In the genomic region with DNA sequence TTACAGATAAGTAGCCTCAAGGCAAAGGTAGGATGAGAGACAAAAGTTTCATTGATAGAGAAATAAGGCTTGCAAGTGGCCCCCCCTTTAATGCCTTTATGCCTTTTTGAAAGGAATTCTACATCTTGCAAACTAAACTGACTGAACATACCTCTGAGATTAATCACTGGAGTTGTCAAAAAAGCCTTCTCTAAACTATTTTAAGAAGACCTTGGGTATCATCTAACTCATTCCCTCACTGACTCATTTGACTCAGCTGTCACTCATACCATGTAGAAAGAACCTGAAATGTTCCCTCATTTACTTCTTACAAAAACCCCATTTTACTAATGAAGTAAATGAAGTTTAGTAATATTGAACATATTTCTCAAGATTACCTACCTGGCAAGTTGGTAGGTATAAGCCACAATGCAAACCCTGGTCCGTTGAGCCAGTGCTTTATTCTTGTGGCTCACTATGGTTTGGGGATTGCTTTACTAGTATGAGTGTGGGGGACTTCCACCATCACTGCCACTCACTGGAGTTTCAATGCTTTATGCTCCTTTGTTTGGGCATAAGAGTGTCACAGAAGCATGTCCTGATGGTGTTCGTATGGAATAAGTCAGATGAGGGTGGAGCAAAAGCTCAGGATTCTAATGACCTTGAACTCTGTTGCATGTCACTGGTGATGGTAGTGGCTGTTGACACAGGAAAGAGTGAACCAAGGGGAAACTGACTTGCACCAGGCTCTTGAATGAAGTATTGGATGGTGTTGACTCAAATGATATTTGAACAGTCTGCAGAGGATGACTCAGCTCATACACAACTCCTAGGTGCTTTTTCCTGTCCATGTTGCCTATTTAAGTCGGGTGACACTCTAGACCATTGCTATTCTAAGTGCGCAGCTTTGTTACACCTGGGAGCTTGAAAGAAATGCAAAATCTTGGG, we compare ENCODE assay signal across 10 cellular contexts.
A peak's percentile ranks its signal among the peaks of the same experiment; 100 is the strongest.
DNase-seq lines count a peak whose midpoint lies in the region; ATAC-seq and FAIRE-seq lines count a peak whose summit lies in the region.
"Had no signal": no experiment of that assay in that cellular context is flagged by ENCODE, and none has a peak within 500 bp of the region (broad histone marks: within the 10 kb centered on the region; RNA-seq: fewer than 3 reads in every experiment).

No MANE protein-coding gene starts in this region.

- DNase-seq in activated CD4-positive, alpha-beta T cell treated with anti-CD3 and anti-CD28 coated beads, Interleukin-2, amount 10 ng/mL, durations not matched to agents 7 days and 5 days, result no peak
- DNase-seq in activated CD4-positive, alpha-beta T cell treated with anti-CD3 and anti-CD28 coated beads, Interleukin-2, amount 50 U/mL, for 4 hours, result no peak
- DNase-seq in RCC 7860 (ENCODE audit: low spot score) (peak; percentile 12), putamen (ENCODE audit: low spot score) (peak; percentile 57), NCI-H2171 treated with DMSO at 0.1 percent for 48 hours (lab: John Stamatoyannopoulos, UW) (no peak), SJCRH30 (no peak)
- no peak for DNase-seq in activated CD4-positive, CD25-positive, alpha-beta regulatory T cell treated with anti-CD3 and anti-CD28 coated beads, Interleukin-2, amount 50 U/mL, for 72 hours

- POLR2A ChIA-PET in activated CD4-positive, alpha-beta T cell treated with anti-CD3 and anti-CD28 coated beads, Interleukin-2, amount 10 ng/mL, durations not matched to agents 7 days and 5 days (lab: Charles Lee), result no interaction called here

- H3K4me3 ChIP-seq in SJCRH30, result no peak overlapping the region
- H3K4me3 ChIP-seq: BLaER1, PC-9 had no signal

- no peaks in the 10 kb centered on the region for H3K27me3 Mint-ChIP-seq in activated CD4-positive, alpha-beta T cell treated with anti-CD3 and anti-CD28 coated beads, Interleukin-2, amount 10 ng/mL, durations not matched to agents 7 days and 5 days

- H3K36me3 ChIP-seq in SJCRH30, result no peaks in the 10 kb centered on the region
- H3K36me3 ChIP-seq: BLaER1 had no signal

- H3K27ac ChIP-seq in SJCRH30, result no peak overlapping the region
- H3K27ac ChIP-seq: BLaER1, PC-9 had no signal

- H3K4me1 Mint-ChIP-seq in activated CD4-positive, alpha-beta T cell treated with anti-CD3 and anti-CD28 coated beads, Interleukin-2, amount 10 ng/mL, durations not matched to agents 7 days and 5 days, result peaks cover 8% of the 10 kb centered on the region

- no peaks in the 10 kb centered on the region for H3K9me3 ChIP-seq in SJCRH30 (replicated peaks)
- H3K9me3 ChIP-seq: BLaER1 had no signal

- H3K9me3 Mint-ChIP-seq in activated CD4-positive, alpha-beta T cell treated with anti-CD3 and anti-CD28 coated beads, Interleukin-2, amount 10 ng/mL, durations not matched to agents 7 days and 5 days, result peaks cover 3% of the 10 kb centered on the region

- ATAC-seq in HG02623 (IDR thresholded peaks at IDR 0.05; ENCODE audit: unreplicated experiment), result peak; percentile 69

- H3K4me3 Mint-ChIP-seq in activated CD4-positive, alpha-beta T cell treated with anti-CD3 and anti-CD28 coated beads, Interleukin-2, amount 10 ng/mL, durations not matched to agents 7 days and 5 days, result no peak overlapping the region

- H3K36me3 Mint-ChIP-seq in activated CD4-positive, alpha-beta T cell treated with anti-CD3 and anti-CD28 coated beads, Interleukin-2, amount 10 ng/mL, durations not matched to agents 7 days and 5 days (ENCODE audit: low read depth), result no peaks in the 10 kb centered on the region

- H3K4me1 ChIP-seq in SJCRH30, result no peaks in the 10 kb centered on the region
- H3K4me1 ChIP-seq: BLaER1 had no signal

- no peaks in the 10 kb centered on the region for H3K27me3 ChIP-seq in SJCRH30
- H3K27me3 ChIP-seq: BLaER1 had no signal

- no peak for FAIRE-seq in RCC 7860 (lab: Jason Lieb, UNC)

- peak overlapping the region; percentile 10 for H3K27ac Mint-ChIP-seq in activated CD4-positive, alpha-beta T cell treated with anti-CD3 and anti-CD28 coated beads, Interleukin-2, amount 10 ng/mL, durations not matched to agents 7 days and 5 days

- CTCF ChIA-PET in activated CD4-positive, alpha-beta T cell treated with anti-CD3 and anti-CD28 coated beads, Interleukin-2, amount 10 ng/mL, durations not matched to agents 7 days and 5 days (lab: Charles Lee), result no interaction called here

Comparison
In these comparisons a context has a peak if more than half of its experiments do, and no peak if none do; other contexts are left out.
1. DNase-seq: peak in RCC 7860 (single experiment) and putamen (single experiment); none in activated CD4-positive, alpha-beta T cell treated with anti-CD3 and anti-CD28 coated beads, Interleukin-2, amount 10 ng/mL, durations not matched to agents 7 days and 5 days (single experiment), activated CD4-positive, alpha-beta T cell treated with anti-CD3 and anti-CD28 coated beads, Interleukin-2, amount 50 U/mL, for 4 hours (0 of 2), activated CD4-positive, CD25-positive, alpha-beta regulatory T cell treated with anti-CD3 and anti-CD28 coated beads, Interleukin-2, amount 50 U/mL, for 72 hours (single experiment), NCI-H2171 treated with DMSO at 0.1 percent for 48 hours (single experiment) and SJCRH30 (0 of 2).